In the genomic region with DNA sequence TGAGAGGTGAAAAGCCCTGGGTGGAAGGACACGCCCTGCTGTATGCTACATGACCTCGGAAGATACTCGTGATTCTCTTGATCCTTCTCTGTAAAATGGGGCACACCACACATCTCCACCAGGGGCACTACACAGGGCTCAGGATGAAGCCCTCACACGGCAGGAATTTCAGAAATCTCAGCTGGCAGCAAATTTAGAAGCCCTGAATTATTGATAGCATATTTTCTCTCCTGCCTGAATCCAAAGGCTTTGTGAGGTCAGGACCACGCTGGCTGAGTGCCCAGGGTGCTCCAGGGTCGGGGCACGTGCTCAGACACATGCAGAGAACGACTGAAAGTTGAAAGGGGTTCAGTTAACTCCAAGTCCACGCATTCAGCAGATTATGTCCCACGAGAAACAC, we compare ENCODE assay signal across 1 cellular context.
TF ChIP-seq lines count a peak whose summit lies in the region.

No MANE protein-coding gene starts in this region.

TF ChIP-seq in GM23338, 12 proteins besides CTCF, POLR2A, EP300 and RAD21 (continued from another document):
- TF ChIP-seq, protein P1, sequence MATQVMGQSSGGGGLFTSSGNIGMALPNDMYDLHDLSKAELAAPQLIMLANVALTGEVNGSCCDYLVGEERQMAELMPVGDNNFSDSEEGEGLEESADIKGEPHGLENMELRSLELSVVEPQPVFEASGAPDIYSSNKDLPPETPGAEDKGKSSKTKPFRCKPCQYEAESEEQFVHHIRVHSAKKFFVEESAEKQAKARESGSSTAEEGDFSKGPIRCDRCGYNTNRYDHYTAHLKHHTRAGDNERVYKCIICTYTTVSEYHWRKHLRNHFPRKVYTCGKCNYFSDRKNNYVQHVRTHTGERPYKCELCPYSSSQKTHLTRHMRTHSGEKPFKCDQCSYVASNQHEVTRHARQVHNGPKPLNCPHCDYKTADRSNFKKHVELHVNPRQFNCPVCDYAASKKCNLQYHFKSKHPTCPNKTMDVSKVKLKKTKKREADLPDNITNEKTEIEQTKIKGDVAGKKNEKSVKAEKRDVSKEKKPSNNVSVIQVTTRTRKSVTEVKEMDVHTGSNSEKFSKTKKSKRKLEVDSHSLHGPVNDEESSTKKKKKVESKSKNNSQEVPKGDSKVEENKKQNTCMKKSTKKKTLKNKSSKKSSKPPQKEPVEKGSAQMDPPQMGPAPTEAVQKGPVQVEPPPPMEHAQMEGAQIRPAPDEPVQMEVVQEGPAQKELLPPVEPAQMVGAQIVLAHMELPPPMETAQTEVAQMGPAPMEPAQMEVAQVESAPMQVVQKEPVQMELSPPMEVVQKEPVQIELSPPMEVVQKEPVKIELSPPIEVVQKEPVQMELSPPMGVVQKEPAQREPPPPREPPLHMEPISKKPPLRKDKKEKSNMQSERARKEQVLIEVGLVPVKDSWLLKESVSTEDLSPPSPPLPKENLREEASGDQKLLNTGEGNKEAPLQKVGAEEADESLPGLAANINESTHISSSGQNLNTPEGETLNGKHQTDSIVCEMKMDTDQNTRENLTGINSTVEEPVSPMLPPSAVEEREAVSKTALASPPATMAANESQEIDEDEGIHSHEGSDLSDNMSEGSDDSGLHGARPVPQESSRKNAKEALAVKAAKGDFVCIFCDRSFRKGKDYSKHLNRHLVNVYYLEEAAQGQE (IDR thresholded peaks at IDR 0.05; ENCODE audit: unreplicated experiment) = no peak
- TF ChIP-seq, protein P2, sequence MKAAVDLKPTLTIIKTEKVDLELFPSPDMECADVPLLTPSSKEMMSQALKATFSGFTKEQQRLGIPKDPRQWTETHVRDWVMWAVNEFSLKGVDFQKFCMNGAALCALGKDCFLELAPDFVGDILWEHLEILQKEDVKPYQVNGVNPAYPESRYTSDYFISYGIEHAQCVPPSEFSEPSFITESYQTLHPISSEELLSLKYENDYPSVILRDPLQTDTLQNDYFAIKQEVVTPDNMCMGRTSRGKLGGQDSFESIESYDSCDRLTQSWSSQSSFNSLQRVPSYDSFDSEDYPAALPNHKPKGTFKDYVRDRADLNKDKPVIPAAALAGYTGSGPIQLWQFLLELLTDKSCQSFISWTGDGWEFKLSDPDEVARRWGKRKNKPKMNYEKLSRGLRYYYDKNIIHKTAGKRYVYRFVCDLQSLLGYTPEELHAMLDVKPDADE (IDR thresholded peaks at IDR 0.05) = no peak
- no peak for TF ChIP-seq EZH2phosphoT487 (IDR thresholded peaks at IDR 0.05; ENCODE audit: unreplicated experiment)
- no peak for TF ChIP-seq EZH2 (IDR thresholded peaks at IDR 0.05; ENCODE audit: low read depth, unreplicated experiment)
- no peak for TF ChIP-seq ZNF114 (CRISPR knock-in tag; IDR thresholded peaks at IDR 0.05)
- no peak for TF ChIP-seq STAT1 (IDR thresholded peaks at IDR 0.05; ENCODE audit: unreplicated experiment)
- TF ChIP-seq JUNB (IDR thresholded peaks at IDR 0.05; ENCODE audit: unreplicated experiment) = no peak
